In the genomic region with DNA sequence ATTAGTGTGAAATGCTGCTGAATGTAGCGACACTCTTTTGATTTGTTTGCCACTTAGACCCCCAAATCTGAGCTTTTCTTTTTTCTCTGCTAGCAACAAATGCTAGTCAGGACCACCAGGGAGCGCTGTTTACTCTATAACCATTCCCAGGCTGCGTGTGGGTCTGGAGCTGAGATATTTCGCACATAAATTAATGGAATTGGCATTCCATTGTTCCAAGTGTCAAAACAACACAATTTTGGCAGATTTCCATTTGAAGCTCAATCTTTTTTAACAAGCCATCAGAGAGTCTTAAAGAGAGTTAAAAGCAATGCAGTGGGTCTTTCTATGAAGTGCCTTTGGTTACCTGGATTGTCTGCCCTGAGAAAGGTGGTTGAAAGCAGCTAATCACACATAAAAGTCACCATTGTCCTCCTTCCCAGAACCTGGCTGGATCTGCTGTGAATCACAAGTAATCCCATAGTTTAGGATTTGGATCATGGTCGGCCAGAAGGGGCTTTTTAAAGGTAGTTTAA, we compare ENCODE assay signal across 9 cellular contexts. TPM values are rescaled to one million over a fixed set of nuclear protein-coding genes. Genes with fewer than 3 reads are reported as not detected.
A peak's percentile ranks its signal among the peaks of the same experiment; 100 is the strongest.
DNase-seq lines count a peak whose midpoint lies in the region; ATAC-seq and TF ChIP-seq lines count a peak whose summit lies in the region.
"Had no signal": no experiment of that assay in that cellular context is flagged by ENCODE, and none has a peak within 500 bp of the region (broad histone marks: within the 10 kb centered on the region; RNA-seq: fewer than 3 reads in every experiment).

No MANE protein-coding gene starts in this region.

- no peak overlapping the region for H3K4me3 ChIP-seq in LNCaP clone FGC (ENCODE audit: low read depth, low read length)
- H3K4me3 ChIP-seq in tibial nerve = no peak overlapping the region

- peak; percentile 40 for TF ChIP-seq CTCF in LNCaP clone FGC (IDR thresholded peaks at IDR 0.05; ENCODE audit: control insufficient read depth, extremely low read depth, insufficient read depth)
- peak; percentile 79 for TF ChIP-seq CTCF in VCaP (conservative IDR thresholded peaks at IDR 0.05)
- peak; percentile 42 to 76 (median 47) for TF ChIP-seq CTCF in tibial nerve (IDR thresholded peaks at IDR 0.05)

- no peaks in the 10 kb centered on the region for H3K36me3 ChIP-seq in tibial nerve

- H3K4me3 Mint-ChIP-seq in immature natural killer cell = no peak overlapping the region

- no peaks in the 10 kb centered on the region for H3K4me1 ChIP-seq in tibial nerve

- no peak overlapping the region for H3K27ac Mint-ChIP-seq in immature natural killer cell

- ATAC-seq in HG02798 (IDR thresholded peaks at IDR 0.05; ENCODE audit: poor library complexity, unreplicated experiment) = no peak
- no peak for ATAC-seq in HG03439 (IDR thresholded peaks at IDR 0.05; ENCODE audit: unreplicated experiment)

- peaks cover 0 to 4% (median 4%) of the 10 kb centered on the region in 3 donors for H3K27me3 Mint-ChIP-seq in immature natural killer cell (ENCODE audit: low read depth in 3 of 3)

- H3K27ac ChIP-seq in VCaP = no peak overlapping the region
- no peak overlapping the region for H3K27ac ChIP-seq in tibial nerve

- no peaks in the 10 kb centered on the region for H3K36me3 Mint-ChIP-seq in immature natural killer cell

- DNase-seq in Daoy (ENCODE audit: low read depth) (peak; percentile 41), LNCaP clone FGC (ENCODE audit: low read depth) (no peak), immature natural killer cell (peak; percentile 5 to 21 (median 7)), tibial nerve (ENCODE audit: low spot score in 2 of 2) (peak in 1 of 2 donors; percentile 42), AG20443 (ENCODE audit: low spot score) (no peak)

- H3K9me3 Mint-ChIP-seq in immature natural killer cell = peaks cover 0 to 1% (median 0%) of the 10 kb centered on the region in 6 donors

- no peak for TF ChIP-seq POLR2A in tibial nerve (IDR thresholded peaks at IDR 0.05)

- TF ChIP-seq EP300 in tibial nerve (IDR thresholded peaks at IDR 0.05) = no peak

- peaks cover 0 to 22% (median 2%) of the 10 kb centered on the region in 4 donors for H3K9me3 ChIP-seq in tibial nerve

- 6 to 9% methylated on average over 5 of the region's 5 CpGs for WGBS in tibial nerve, 2 donors

- H3K4me1 Mint-ChIP-seq in immature natural killer cell = no peaks in the 10 kb centered on the region

- no peaks in the 10 kb centered on the region for H3K27me3 ChIP-seq in tibial nerve

RNA-seq across cellular contexts. Expression of a gene that starts 7.4 kb away (rescaled TPM):
- 0.42 TPM in 1 of 2 replicates, not detected in the other for total RNA-seq in Daoy (2014; rRNA removed; shearing (Covaris generic))
- under 1 TPM in 1 of 3 donors, not detected in 2; 0.24 TPM for polyA plus RNA-seq in immature natural killer cell
- 10 to 100 TPM in 3 of 4 donors, 1 to 10 TPM in 1; 8.2 to 17.4 (median 12.4) TPM for total RNA-seq in tibial nerve
- total RNA-seq: LHCN-M2 had no signal

Comparison
In these comparisons a context has a peak if more than half of its experiments do, and no peak if none do; other contexts are left out.
1. DNase-seq: peak in Daoy (single experiment) and immature natural killer cell (3 of 3); none in LNCaP clone FGC (single experiment) and AG20443 (single experiment).
2. Peak in every context shown above with its lines, with median percentiles within 50 percentile points of each other: CTCF ChIP-seq.